Comparison of ENCODE assay signal across 16 cellular contexts in the genomic region with DNA sequence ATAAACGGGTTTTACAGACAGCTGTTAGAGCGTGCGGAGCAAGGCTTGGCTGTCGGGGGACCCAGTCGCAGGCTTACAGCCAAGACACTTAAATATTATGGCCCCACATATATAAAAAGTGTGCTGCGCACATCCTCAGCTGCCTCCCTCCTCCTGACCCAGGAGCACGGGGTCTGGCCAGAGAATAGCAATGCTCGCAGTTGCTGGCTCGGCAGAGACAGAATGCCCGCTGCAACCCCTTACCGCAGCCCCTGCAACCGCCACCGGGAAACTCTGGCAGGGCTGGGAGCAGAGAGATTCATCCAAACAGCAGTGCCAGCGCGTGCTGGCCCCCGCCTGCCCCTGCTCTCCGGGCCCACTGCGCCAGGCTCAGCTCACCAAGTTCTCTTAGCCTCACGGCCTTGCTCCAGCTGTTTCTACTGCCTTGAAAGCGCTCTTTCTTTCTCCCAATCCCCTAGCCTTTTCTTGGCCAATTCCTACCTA. TPM values are rescaled to one million over a fixed set of nuclear protein-coding genes. Genes with fewer than 3 reads are reported as not detected.
DNase-seq lines count a peak whose midpoint lies in the region; ATAC-seq and TF ChIP-seq lines count a peak whose summit lies in the region.
"Had no signal": no experiment of that assay in that cellular context is flagged by ENCODE, and none has a peak within 500 bp of the region (broad histone marks: within the 10 kb centered on the region; RNA-seq: fewer than 3 reads in every experiment).

No MANE protein-coding gene starts in this region.

- no peaks in the 10 kb centered on the region for H3K79me1 ChIP-seq in IMR-90 (ENCODE audit: low read depth in 1 of 2, low read length in 2 of 2)

- H3K27ac ChIP-seq in IMR-90 (ENCODE audit: insufficient read depth, low read length) = no peak overlapping the region
- H3K27ac ChIP-seq: HL-60, SJSA1 had no signal

- H3K9me3 ChIP-seq in IMR-90 (ENCODE audit: control insufficient read depth, insufficient read depth, low read length) = no peaks in the 10 kb centered on the region
- H3K9me3 ChIP-seq: SJSA1 had no signal

- no peak overlapping the region for H2BK20ac ChIP-seq in IMR-90 (ENCODE audit: low read depth, low read length)

- H4K91ac ChIP-seq in IMR-90 (ENCODE audit: insufficient read depth, low read depth, low read length) = no peak overlapping the region

- H3K4me3 ChIP-seq in IMR-90 (ENCODE audit: insufficient read depth, low read depth, low read length) = no peak overlapping the region
- H3K4me3 ChIP-seq: K562, SJSA1 had no signal

- CTCF ChIA-PET in IMR-90 (lab: Yijun Ruan, JAX) = no interaction called here

- H4K20me1 ChIP-seq in IMR-90 (ENCODE audit: insufficient read depth, low read length) = no peaks in the 10 kb centered on the region

- no peak for DNase-seq in IMR-90
- DNase-seq in anterior cingulate cortex (lab: John Stamatoyannopoulos, UW) = peak in 51 of 58 donors; percentile 11 to 88 (median 64)
- DNase-seq in midbrain (lab: John Stamatoyannopoulos, UW) = peak; percentile 86
- peak; percentile 74 for DNase-seq in retina
- DNase-seq in COLO668 (lab: John Stamatoyannopoulos, UW; ENCODE audit: unreplicated experiment) = no peak
- no peak for DNase-seq in KG1 (lab: John Stamatoyannopoulos, UW)
- DNase-seq in G401 (ENCODE audit: low spot score) = no peak
- DNase-seq in T-helper 2 cell = no peak
- DNase-seq: activated CD4-positive, alpha-beta T cell treated with anti-CD3 and anti-CD28 coated beads, Interleukin-2, amount 10 ng/mL, durations not matched to agents 24 days and 14 days; activated T-cell treated with anti-CD3 and anti-CD28 coated beads, Interleukin-2, amount 50 U/mL, for 72 hours; NCI-H146; NCI-H510A; T1000 had no signal

- no peak overlapping the region for H4K8ac ChIP-seq in IMR-90 (ENCODE audit: low read depth in 2 of 2, low read length in 2 of 2)

- no peaks in the 10 kb centered on the region for H3K9me1 ChIP-seq in IMR-90 (ENCODE audit: insufficient read depth, low read length)

- H3K4me2 ChIP-seq in IMR-90 (ENCODE audit: low read depth, low read length) = no peak overlapping the region

- ATAC-seq in IMR-90 (ENCODE audit: low read depth) = peak; percentile 37; the same call in 1 of the 2 replicates
- ATAC-seq: activated T-cell treated with anti-CD3 and anti-CD28 coated beads, Interleukin-2, amount 50 U/mL, for 72 hours; K562 had no signal

- 6% methylated on average over 6 of the region's 20 CpGs; no CpG with 5 or more reads in 1 of the 2 experiments for whole genome bisulfite sequencing in IMR-90 (ENCODE audit: extremely low coverage in 2 of 2, insufficient read length in 1 of 2), 2 experiments

- no peak overlapping the region for H3K14ac ChIP-seq in IMR-90 (replicated peaks; ENCODE audit: low read depth, low read length)

- intact Hi-C loops in IMR-90 (cut with micrococcal nuclease) = no loop called here

- no peak overlapping the region for H3K23ac ChIP-seq in IMR-90 (ENCODE audit: low read depth, low read length)

- POLR2A ChIA-PET in IMR-90 (lab: Charles Lee; ENCODE audit: unreplicated experiment) = no interaction called here

- no peak overlapping the region for H3K9ac ChIP-seq in IMR-90 (ENCODE audit: low read depth, low read length)

- H3K4me1 ChIP-seq in IMR-90 (ENCODE audit: control insufficient read depth, insufficient read depth, low read length) = no peaks in the 10 kb centered on the region
- H3K4me1 ChIP-seq: SJSA1 had no signal

- BruUV-seq in IMR-90 (replicated peaks; lab: Mats Ljungman, UMichigan) = no TSS peak

- no peak overlapping the region for H3K56ac ChIP-seq in IMR-90 (ENCODE audit: extremely low read depth, insufficient read depth, low read length)

- no peak overlapping the region for H2AK5ac ChIP-seq in IMR-90 (ENCODE audit: low read depth, low read length)

- H2BK120ac ChIP-seq in IMR-90 (ENCODE audit: low read depth, low read length) = no peak overlapping the region

- peaks cover 46% of the 10 kb centered on the region for H3K27me3 ChIP-seq in IMR-90 (ENCODE audit: control insufficient read depth, insufficient read depth, low read length)
- H3K27me3 ChIP-seq: SJSA1 had no signal

- no peak overlapping the region for H2BK15ac ChIP-seq in IMR-90 (ENCODE audit: low read depth, low read length)

- in situ Hi-C loops in IMR-90 (cut with MboI; ENCODE audit: low sequenced_read_pairs) = no loop called here
- in situ Hi-C loops in G401 (cut with HindIII; ENCODE audit: low sequenced_read_pairs) = no loop called here

- no peak overlapping the region for H2BK5ac ChIP-seq in IMR-90 (ENCODE audit: low read depth, low read length, poor library complexity, severe bottlenecking)

- H3K18ac ChIP-seq in IMR-90 (ENCODE audit: low read depth, low read length) = no peak overlapping the region

- TF ChIP-seq CTCF in IMR-90 (conservative IDR thresholded peaks at IDR 0.05; ENCODE audit: low read depth, low read length) = no peak

- H4K5ac ChIP-seq in IMR-90 (ENCODE audit: low read depth, low read length) = no peak overlapping the region

- no peak for TF ChIP-seq RAD21 in IMR-90 (IDR thresholded peaks at IDR 0.05; ENCODE audit: low read length)

- no peak overlapping the region for H2AFZ ChIP-seq in IMR-90 (replicated peaks; ENCODE audit: low read length, poor library complexity)

- TF ChIP-seq POLR2A in IMR-90 (IDR thresholded peaks at IDR 0.05; ENCODE audit: low read depth, low read length) = no peak

- H3K36me3 ChIP-seq in IMR-90 (ENCODE audit: control insufficient read depth, insufficient read depth, low read length) = no peaks in the 10 kb centered on the region
- H3K36me3 ChIP-seq: SJSA1 had no signal

- H2AK9ac ChIP-seq in IMR-90 (replicated peaks; ENCODE audit: low read depth, low read length, poor library complexity) = no peak overlapping the region

- dilution Hi-C loops in IMR-90 (cut with HindIII; ENCODE audit: low sequenced_read_pairs, unreplicated experiment) = no loop called here

- no peak overlapping the region for H3K4ac ChIP-seq in IMR-90 (ENCODE audit: low read depth, low read length)

TF ChIP-seq in IMR-90, 13 proteins besides CTCF, POLR2A, EP300 and RAD21:
- no peak for TF ChIP-seq FOS (IDR thresholded peaks at IDR 0.05; ENCODE audit: low read depth, low read length)
- TF ChIP-seq SMC3 (IDR thresholded peaks at IDR 0.05; ENCODE audit: low read depth, low read length) = no peak
- TF ChIP-seq, protein P1, sequence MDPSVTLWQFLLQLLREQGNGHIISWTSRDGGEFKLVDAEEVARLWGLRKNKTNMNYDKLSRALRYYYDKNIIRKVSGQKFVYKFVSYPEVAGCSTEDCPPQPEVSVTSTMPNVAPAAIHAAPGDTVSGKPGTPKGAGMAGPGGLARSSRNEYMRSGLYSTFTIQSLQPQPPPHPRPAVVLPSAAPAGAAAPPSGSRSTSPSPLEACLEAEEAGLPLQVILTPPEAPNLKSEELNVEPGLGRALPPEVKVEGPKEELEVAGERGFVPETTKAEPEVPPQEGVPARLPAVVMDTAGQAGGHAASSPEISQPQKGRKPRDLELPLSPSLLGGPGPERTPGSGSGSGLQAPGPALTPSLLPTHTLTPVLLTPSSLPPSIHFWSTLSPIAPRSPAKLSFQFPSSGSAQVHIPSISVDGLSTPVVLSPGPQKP (IDR thresholded peaks at IDR 0.05; ENCODE audit: borderline replicate concordance, low read depth, low read length) = no peak
- no peak for TF ChIP-seq RFX5 (IDR thresholded peaks at IDR 0.05; ENCODE audit: low read depth, low read length)
- TF ChIP-seq MAFK (IDR thresholded peaks at IDR 0.05; ENCODE audit: low read depth, low read length) = no peak
- TF ChIP-seq MXI1 (IDR thresholded peaks at IDR 0.05; ENCODE audit: borderline replicate concordance, low read depth, low read length) = no peak
- TF ChIP-seq CHD1 (IDR thresholded peaks at IDR 0.05; ENCODE audit: low read depth, low read length) = no peak
- TF ChIP-seq BHLHE40 (IDR thresholded peaks at IDR 0.05; ENCODE audit: low read depth, low read length) = no peak
- no peak for TF ChIP-seq CEBPB (IDR thresholded peaks at IDR 0.05; ENCODE audit: low read depth, low read length)
- no peak for TF ChIP-seq NFE2L2 (IDR thresholded peaks at IDR 0.05; ENCODE audit: low read depth, low read length)
- no peak for TF ChIP-seq MAZ (IDR thresholded peaks at IDR 0.05; ENCODE audit: borderline replicate concordance, low read depth, low read length)
- TF ChIP-seq, protein P2, sequence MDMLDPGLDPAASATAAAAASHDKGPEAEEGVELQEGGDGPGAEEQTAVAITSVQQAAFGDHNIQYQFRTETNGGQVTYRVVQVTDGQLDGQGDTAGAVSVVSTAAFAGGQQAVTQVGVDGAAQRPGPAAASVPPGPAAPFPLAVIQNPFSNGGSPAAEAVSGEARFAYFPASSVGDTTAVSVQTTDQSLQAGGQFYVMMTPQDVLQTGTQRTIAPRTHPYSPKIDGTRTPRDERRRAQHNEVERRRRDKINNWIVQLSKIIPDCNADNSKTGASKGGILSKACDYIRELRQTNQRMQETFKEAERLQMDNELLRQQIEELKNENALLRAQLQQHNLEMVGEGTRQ (IDR thresholded peaks at IDR 0.05; ENCODE audit: low read depth, low read length) = no peak
- no peak for TF ChIP-seq RCOR1 (IDR thresholded peaks at IDR 0.05; ENCODE audit: insufficient replicate concordance, low read length)
TF ChIP-seq in IMR-90: peak in this region for 0.

RNA-seq across cellular contexts. Expression of a gene that starts 28.3 kb away (rescaled TPM):
- total RNA-seq in IMR-90 (2012; rRNA removed) = 1.7 and 2.0 TPM in 2 replicates
- polyA plus RNA-seq in IMR-90 (2012; rRNA removed) = 4.0 and 4.4 TPM in 2 replicates
- 3.7 and 4.9 TPM in 2 replicates for polyA plus RNA-seq in IMR-90 (2012; cell fraction: cytosol; rRNA removed)
- polyA plus RNA-seq in IMR-90 (2012; cell fraction: nucleus; rRNA removed; ENCODE audit: low replicate concordance) = 5.3 and 7.1 TPM in 2 replicates
- 7.0 and 7.7 TPM in 2 replicates for total RNA-seq in G401 (2014; rRNA removed; shearing (Covaris generic))
- total RNA-seq: K562 had no signal
- polyA plus RNA-seq: K562 had no signal

Comparison
In these comparisons a context has a peak if more than half of its experiments do, and no peak if none do; other contexts are left out.
1. DNase-seq: peak in anterior cingulate cortex (51 of 58), midbrain (single experiment) and retina (single experiment); none in IMR-90 (single experiment), COLO668 (single experiment), KG1 (single experiment), G401 (single experiment) and T-helper 2 cell (0 of 5).